ENCODE assay signal across 23 cellular contexts in genomic region chr7:83276250-83276649, GRCh38.
"Had no signal": no experiment of that assay in that cellular context is flagged by ENCODE, and none has a peak within 500 bp of the region (broad histone marks: within the 10 kb centered on the region; RNA-seq: fewer than 3 reads in every experiment).

No MANE protein-coding gene starts in this region.

- H3K27ac Mint-ChIP-seq: immature natural killer cell; naive thymus-derived CD4-positive, alpha-beta T cell; natural killer cell treated with Interleukin-12 subunit alpha and Interleukin-12 subunit beta and Interleukin-15 and Interleukin-18, amount 100 ng/mL, for 72 hours; progenitor cell of endocrine pancreas; stimulated activated effector memory CD8-positive, alpha-beta T cell treated with anti-CD3 and anti-CD28 coated beads, Interleukin-12 subunit alpha, Interleukin-12 subunit beta, amount 100 ng/mL, for 72 hours; stimulated activated naive CD8-positive, alpha-beta T cell treated with anti-CD3 and anti-CD28 coated beads, Interleukin-15, Interleukin-2, amounts not matched to agents 100 ng/mL and 50 ng/mL, for 24 hours had no signal

- H3K36me3 ChIP-seq: left ventricle myocardium inferior, ovary, right atrium auricular region, right lobe of liver, spleen, suprapubic skin, thoracic aorta, tibial artery, upper lobe of right lung had no signal

- H3K36me3 Mint-ChIP-seq: immature natural killer cell; naive thymus-derived CD4-positive, alpha-beta T cell; natural killer cell treated with Interleukin-12 subunit alpha and Interleukin-12 subunit beta and Interleukin-15 and Interleukin-18, amount 100 ng/mL, for 72 hours; stimulated activated effector memory CD8-positive, alpha-beta T cell treated with anti-CD3 and anti-CD28 coated beads, Interleukin-12 subunit alpha, Interleukin-12 subunit beta, amount 100 ng/mL, for 72 hours had no signal

- H3K27me3 ChIP-seq: ovary, right atrium auricular region, right lobe of liver, spleen, suprapubic skin, tibial artery, upper lobe of right lung had no signal

- H3K4me3 Mint-ChIP-seq: immature natural killer cell; naive thymus-derived CD4-positive, alpha-beta T cell; natural killer cell treated with Interleukin-12 subunit alpha and Interleukin-12 subunit beta and Interleukin-15 and Interleukin-18, amount 100 ng/mL, for 72 hours; stimulated activated effector memory CD8-positive, alpha-beta T cell treated with anti-CD3 and anti-CD28 coated beads, Interleukin-12 subunit alpha, Interleukin-12 subunit beta, amount 100 ng/mL, for 72 hours; stimulated activated naive CD8-positive, alpha-beta T cell treated with anti-CD3 and anti-CD28 coated beads, Interleukin-15, Interleukin-2, amounts not matched to agents 100 ng/mL and 50 ng/mL, for 24 hours had no signal

- H3K27me3 Mint-ChIP-seq: naive thymus-derived CD4-positive, alpha-beta T cell; natural killer cell treated with Interleukin-12 subunit alpha and Interleukin-12 subunit beta and Interleukin-15 and Interleukin-18, amount 100 ng/mL, for 72 hours; progenitor cell of endocrine pancreas; stimulated activated naive CD8-positive, alpha-beta T cell treated with anti-CD3 and anti-CD28 coated beads, Interleukin-15, Interleukin-2, amounts not matched to agents 100 ng/mL and 50 ng/mL, for 24 hours had no signal

- H3K4me1 ChIP-seq: left ventricle myocardium inferior, right atrium auricular region, right lobe of liver, spleen, suprapubic skin, tibial artery, upper lobe of right lung had no signal

- ATAC-seq: mucosa of descending colon; naive thymus-derived CD4-positive, alpha-beta T cell; natural killer cell treated with Interleukin-12 subunit alpha and Interleukin-12 subunit beta and Interleukin-15 and Interleukin-18, amount 100 ng/mL, for 72 hours; right lobe of liver; stimulated activated effector memory CD8-positive, alpha-beta T cell treated with anti-CD3 and anti-CD28 coated beads, Interleukin-12 subunit alpha, Interleukin-12 subunit beta, amount 100 ng/mL, for 72 hours; upper lobe of right lung had no signal

- H3K9me3 ChIP-seq: left ventricle myocardium inferior, mucosa of descending colon, ovary, right atrium auricular region, right lobe of liver, suprapubic skin, thoracic aorta, tibial artery, upper lobe of right lung had no signal

- H3K9me3 Mint-ChIP-seq: stimulated activated naive CD8-positive, alpha-beta T cell treated with anti-CD3 and anti-CD28 coated beads, Interleukin-15, Interleukin-2, amounts not matched to agents 100 ng/mL and 50 ng/mL, for 24 hours had no signal

- DNase-seq: hypothalamus; immature natural killer cell; islet precursor cell; left ventricle myocardium inferior; midbrain; mucosa of descending colon; naive thymus-derived CD4-positive, alpha-beta T cell; ovary; right lobe of liver; spleen; stimulated activated CD4-positive, alpha-beta T cell treated with anti-CD3 and anti-CD28 coated beads, Interleukin-4, amount 100 ng/mL, for 24 hours; stimulated activated naive CD4-positive, alpha-beta T cell; tibial artery; trophoblast cell; upper lobe of right lung had no signal

- H3K4me1 Mint-ChIP-seq: immature natural killer cell; naive thymus-derived CD4-positive, alpha-beta T cell; stimulated activated effector memory CD8-positive, alpha-beta T cell treated with anti-CD3 and anti-CD28 coated beads, Interleukin-12 subunit alpha, Interleukin-12 subunit beta, amount 100 ng/mL, for 72 hours had no signal

- H3K27ac ChIP-seq: left ventricle myocardium inferior, ovary, right atrium auricular region, right lobe of liver, spleen, suprapubic skin, thoracic aorta, tibial artery, upper lobe of right lung had no signal

- H3K4me3 ChIP-seq: left ventricle myocardium inferior, lung, mucosa of descending colon, ovary, right atrium auricular region, right lobe of liver, spleen, suprapubic skin, thoracic aorta, tibial artery, upper lobe of right lung had no signal
